ENCODE assay signal across 1 cellular context in genomic region chr3:14278265-14278798, GRCh38.
A peak's percentile ranks its signal among the peaks of the same experiment; 100 is the strongest.
TF ChIP-seq lines count a peak whose summit lies in the region.

No MANE protein-coding gene starts in this region.

TF ChIP-seq in K562, 482 proteins besides CTCF, POLR2A, EP300 and RAD21 (continued from another document and continues in another):
- TF ChIP-seq, protein P1, sequence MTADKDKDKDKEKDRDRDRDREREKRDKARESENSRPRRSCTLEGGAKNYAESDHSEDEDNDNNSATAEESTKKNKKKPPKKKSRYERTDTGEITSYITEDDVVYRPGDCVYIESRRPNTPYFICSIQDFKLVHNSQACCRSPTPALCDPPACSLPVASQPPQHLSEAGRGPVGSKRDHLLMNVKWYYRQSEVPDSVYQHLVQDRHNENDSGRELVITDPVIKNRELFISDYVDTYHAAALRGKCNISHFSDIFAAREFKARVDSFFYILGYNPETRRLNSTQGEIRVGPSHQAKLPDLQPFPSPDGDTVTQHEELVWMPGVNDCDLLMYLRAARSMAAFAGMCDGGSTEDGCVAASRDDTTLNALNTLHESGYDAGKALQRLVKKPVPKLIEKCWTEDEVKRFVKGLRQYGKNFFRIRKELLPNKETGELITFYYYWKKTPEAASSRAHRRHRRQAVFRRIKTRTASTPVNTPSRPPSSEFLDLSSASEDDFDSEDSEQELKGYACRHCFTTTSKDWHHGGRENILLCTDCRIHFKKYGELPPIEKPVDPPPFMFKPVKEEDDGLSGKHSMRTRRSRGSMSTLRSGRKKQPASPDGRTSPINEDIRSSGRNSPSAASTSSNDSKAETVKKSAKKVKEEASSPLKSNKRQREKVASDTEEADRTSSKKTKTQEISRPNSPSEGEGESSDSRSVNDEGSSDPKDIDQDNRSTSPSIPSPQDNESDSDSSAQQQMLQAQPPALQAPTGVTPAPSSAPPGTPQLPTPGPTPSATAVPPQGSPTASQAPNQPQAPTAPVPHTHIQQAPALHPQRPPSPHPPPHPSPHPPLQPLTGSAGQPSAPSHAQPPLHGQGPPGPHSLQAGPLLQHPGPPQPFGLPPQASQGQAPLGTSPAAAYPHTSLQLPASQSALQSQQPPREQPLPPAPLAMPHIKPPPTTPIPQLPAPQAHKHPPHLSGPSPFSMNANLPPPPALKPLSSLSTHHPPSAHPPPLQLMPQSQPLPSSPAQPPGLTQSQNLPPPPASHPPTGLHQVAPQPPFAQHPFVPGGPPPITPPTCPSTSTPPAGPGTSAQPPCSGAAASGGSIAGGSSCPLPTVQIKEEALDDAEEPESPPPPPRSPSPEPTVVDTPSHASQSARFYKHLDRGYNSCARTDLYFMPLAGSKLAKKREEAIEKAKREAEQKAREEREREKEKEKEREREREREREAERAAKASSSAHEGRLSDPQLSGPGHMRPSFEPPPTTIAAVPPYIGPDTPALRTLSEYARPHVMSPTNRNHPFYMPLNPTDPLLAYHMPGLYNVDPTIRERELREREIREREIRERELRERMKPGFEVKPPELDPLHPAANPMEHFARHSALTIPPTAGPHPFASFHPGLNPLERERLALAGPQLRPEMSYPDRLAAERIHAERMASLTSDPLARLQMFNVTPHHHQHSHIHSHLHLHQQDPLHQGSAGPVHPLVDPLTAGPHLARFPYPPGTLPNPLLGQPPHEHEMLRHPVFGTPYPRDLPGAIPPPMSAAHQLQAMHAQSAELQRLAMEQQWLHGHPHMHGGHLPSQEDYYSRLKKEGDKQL (CRISPR knock-in tag; IDR thresholded peaks at IDR 0.05; ENCODE audit: borderline replicate concordance) = no peak
- TF ChIP-seq PHB2 (IDR thresholded peaks at IDR 0.05; ENCODE audit: low read depth) = no peak
- TF ChIP-seq ZNF143 (CRISPR knock-in tag; IDR thresholded peaks at IDR 0.05) = no peak
- no peak for TF ChIP-seq PHF21A (IDR thresholded peaks at IDR 0.05; ENCODE audit: borderline replicate concordance, low read depth)
- no peak for TF ChIP-seq MLLT1 (IDR thresholded peaks at IDR 0.05)
- TF ChIP-seq, protein P2, sequence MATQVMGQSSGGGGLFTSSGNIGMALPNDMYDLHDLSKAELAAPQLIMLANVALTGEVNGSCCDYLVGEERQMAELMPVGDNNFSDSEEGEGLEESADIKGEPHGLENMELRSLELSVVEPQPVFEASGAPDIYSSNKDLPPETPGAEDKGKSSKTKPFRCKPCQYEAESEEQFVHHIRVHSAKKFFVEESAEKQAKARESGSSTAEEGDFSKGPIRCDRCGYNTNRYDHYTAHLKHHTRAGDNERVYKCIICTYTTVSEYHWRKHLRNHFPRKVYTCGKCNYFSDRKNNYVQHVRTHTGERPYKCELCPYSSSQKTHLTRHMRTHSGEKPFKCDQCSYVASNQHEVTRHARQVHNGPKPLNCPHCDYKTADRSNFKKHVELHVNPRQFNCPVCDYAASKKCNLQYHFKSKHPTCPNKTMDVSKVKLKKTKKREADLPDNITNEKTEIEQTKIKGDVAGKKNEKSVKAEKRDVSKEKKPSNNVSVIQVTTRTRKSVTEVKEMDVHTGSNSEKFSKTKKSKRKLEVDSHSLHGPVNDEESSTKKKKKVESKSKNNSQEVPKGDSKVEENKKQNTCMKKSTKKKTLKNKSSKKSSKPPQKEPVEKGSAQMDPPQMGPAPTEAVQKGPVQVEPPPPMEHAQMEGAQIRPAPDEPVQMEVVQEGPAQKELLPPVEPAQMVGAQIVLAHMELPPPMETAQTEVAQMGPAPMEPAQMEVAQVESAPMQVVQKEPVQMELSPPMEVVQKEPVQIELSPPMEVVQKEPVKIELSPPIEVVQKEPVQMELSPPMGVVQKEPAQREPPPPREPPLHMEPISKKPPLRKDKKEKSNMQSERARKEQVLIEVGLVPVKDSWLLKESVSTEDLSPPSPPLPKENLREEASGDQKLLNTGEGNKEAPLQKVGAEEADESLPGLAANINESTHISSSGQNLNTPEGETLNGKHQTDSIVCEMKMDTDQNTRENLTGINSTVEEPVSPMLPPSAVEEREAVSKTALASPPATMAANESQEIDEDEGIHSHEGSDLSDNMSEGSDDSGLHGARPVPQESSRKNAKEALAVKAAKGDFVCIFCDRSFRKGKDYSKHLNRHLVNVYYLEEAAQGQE (CRISPR knock-in tag; IDR thresholded peaks at IDR 0.05; ENCODE audit: low read depth) = no peak
- no peak for TF ChIP-seq IRF2 (CRISPR knock-in tag; IDR thresholded peaks at IDR 0.05)
- TF ChIP-seq BHLHE40 (IDR thresholded peaks at IDR 0.05; ENCODE audit: low read length) = no peak
- no peak for TF ChIP-seq NR4A1 (CRISPR knock-in tag; IDR thresholded peaks at IDR 0.05)
- 0 out of 2 replicates have a peak, but pooled peaks have one; percentile 41 for TF ChIP-seq NR4A1 (tag; IDR thresholded peaks at IDR 0.05)
- no peak for TF ChIP-seq NFE2L1 (tag; IDR thresholded peaks at IDR 0.05; ENCODE audit: borderline replicate concordance, low read depth)
- TF ChIP-seq, protein P3, sequence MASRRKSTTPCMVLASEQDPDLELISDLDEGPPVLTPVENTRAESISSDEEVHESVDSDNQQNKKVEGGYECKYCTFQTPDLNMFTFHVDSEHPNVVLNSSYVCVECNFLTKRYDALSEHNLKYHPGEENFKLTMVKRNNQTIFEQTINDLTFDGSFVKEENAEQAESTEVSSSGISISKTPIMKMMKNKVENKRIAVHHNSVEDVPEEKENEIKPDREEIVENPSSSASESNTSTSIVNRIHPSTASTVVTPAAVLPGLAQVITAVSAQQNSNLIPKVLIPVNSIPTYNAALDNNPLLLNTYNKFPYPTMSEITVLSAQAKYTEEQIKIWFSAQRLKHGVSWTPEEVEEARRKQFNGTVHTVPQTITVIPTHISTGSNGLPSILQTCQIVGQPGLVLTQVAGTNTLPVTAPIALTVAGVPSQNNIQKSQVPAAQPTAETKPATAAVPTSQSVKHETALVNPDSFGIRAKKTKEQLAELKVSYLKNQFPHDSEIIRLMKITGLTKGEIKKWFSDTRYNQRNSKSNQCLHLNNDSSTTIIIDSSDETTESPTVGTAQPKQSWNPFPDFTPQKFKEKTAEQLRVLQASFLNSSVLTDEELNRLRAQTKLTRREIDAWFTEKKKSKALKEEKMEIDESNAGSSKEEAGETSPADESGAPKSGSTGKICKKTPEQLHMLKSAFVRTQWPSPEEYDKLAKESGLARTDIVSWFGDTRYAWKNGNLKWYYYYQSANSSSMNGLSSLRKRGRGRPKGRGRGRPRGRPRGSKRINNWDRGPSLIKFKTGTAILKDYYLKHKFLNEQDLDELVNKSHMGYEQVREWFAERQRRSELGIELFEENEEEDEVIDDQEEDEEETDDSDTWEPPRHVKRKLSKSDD (conservative IDR thresholded peaks at IDR 0.05; ENCODE audit: low read length) = no peak
- TF ChIP-seq SIN3B (IDR thresholded peaks at IDR 0.05; ENCODE audit: low read depth) = no peak
- TF ChIP-seq MGA (IDR thresholded peaks at IDR 0.05) = peak; percentile 54
- TF ChIP-seq TAF15 (IDR thresholded peaks at IDR 0.05; ENCODE audit: low read depth, low read length) = no peak
- no peak for TF ChIP-seq CREB1 (IDR thresholded peaks at IDR 0.05)
- 0 out of 2 replicates have a peak, but pooled peaks have one; percentile 14 for TF ChIP-seq CREB1 (CRISPR knock-in tag; IDR thresholded peaks at IDR 0.05)
- TF ChIP-seq, protein P4, sequence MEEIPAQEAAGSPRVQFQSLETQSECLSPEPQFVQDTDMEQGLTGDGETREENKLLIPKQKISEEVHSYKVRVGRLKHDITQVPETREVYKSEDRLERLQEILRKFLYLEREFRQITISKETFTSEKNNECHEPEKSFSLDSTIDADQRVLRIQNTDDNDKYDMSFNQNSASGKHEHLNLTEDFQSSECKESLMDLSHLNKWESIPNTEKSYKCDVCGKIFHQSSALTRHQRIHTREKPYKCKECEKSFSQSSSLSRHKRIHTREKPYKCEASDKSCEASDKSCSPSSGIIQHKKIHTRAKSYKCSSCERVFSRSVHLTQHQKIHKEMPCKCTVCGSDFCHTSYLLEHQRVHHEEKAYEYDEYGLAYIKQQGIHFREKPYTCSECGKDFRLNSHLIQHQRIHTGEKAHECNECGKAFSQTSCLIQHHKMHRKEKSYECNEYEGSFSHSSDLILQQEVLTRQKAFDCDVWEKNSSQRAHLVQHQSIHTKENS (CRISPR knock-in tag; IDR thresholded peaks at IDR 0.05) = no peak
- TF ChIP-seq HNRNPH1 (optimal IDR thresholded peaks at IDR 0.05; ENCODE audit: low read depth, low read length) = no peak
- TF ChIP-seq HDGF (IDR thresholded peaks at IDR 0.05) = no peak
- TF ChIP-seq SMARCC2 (IDR thresholded peaks at IDR 0.05; ENCODE audit: low read depth) = no peak
- TF ChIP-seq FOXK1 (CRISPR knock-in tag; IDR thresholded peaks at IDR 0.05; ENCODE audit: borderline replicate concordance) = no peak
- no peak for TF ChIP-seq HSF4 (CRISPR knock-in tag; IDR thresholded peaks at IDR 0.05; ENCODE audit: borderline replicate concordance)
- no peak for TF ChIP-seq KDM2B (CRISPR knock-in tag; IDR thresholded peaks at IDR 0.05)
- TF ChIP-seq CBX3 (IDR thresholded peaks at IDR 0.05; ENCODE audit: borderline replicate concordance in 1 of 2, low read length in 2 of 2) = no peak
- no peak for TF ChIP-seq GTF2A2 (tag; IDR thresholded peaks at IDR 0.05)
- TF ChIP-seq NEUROD1 (IDR thresholded peaks at IDR 0.05; ENCODE audit: borderline replicate concordance, low read depth, low read length, partially characterized antibody) = no peak
- no peak for TF ChIP-seq ADNP (tag; IDR thresholded peaks at IDR 0.05)
